Comparison of ENCODE assay signal across 8 cellular contexts in genomic region chr2:179682756-179683155, GRCh38.
"Had no signal": no experiment of that assay in that cellular context is flagged by ENCODE, and none has a peak within 500 bp of the region (broad histone marks: within the 10 kb centered on the region; RNA-seq: fewer than 3 reads in every experiment).

No MANE protein-coding gene starts in this region.

- H3K36me3 ChIP-seq: lower lobe of right lung, neutrophil, stomach, uterus had no signal

- H3K27ac ChIP-seq: lower lobe of right lung, neutrophil, stomach, uterus had no signal

- H3K9me3 ChIP-seq: lower lobe of right lung, neutrophil, stomach, uterus had no signal

- DNase-seq: activated T-cell treated with anti-CD3 and anti-CD28 coated beads, Interleukin-2, amount 50 U/mL, for 1 hour; dorsolateral prefrontal cortex; hippocampal formation; lower lobe of right lung; small intestine; stomach; uterus had no signal

- H3K27me3 ChIP-seq: dorsolateral prefrontal cortex, neutrophil, stomach, uterus had no signal

- H3K4me3 ChIP-seq: dorsolateral prefrontal cortex, lower lobe of right lung, stomach, uterus had no signal

- H3K4me1 ChIP-seq: uterus had no signal
